In the genomic region with DNA sequence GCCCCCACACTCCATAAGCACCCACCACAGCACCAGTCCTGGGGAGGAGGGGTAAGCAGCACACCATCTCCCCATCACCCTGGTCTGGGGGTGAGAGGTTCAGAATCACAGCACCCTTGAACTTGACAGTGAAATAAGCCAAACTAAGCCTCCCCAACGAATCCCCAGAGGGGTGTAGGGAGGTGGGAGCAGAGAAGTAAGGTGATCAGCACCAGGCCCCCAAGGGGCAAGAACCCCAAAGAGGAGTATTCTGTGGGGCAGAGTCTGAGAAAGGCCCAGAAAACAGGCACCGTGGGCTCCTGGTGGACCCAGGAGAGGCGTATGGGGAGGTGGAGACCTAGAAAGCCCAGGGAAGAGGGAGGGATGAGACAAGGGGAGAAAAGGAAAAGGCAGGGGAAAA, we compare ENCODE assay signal across 8 cellular contexts. TPM values are rescaled to one million over a fixed set of nuclear protein-coding genes. Genes with fewer than 3 reads are reported as not detected.
DNase-seq lines count a peak whose midpoint lies in the region; ATAC-seq and TF ChIP-seq lines count a peak whose summit lies in the region.

No MANE protein-coding gene starts in this region.

- TF ChIP-seq CTCF in AG10803 (conservative IDR thresholded peaks at IDR 0.05; ENCODE audit: low read length): no peak
- no peak for TF ChIP-seq CTCF in NB4 (IDR thresholded peaks at IDR 0.05; ENCODE audit: low read depth, low read length)
- TF ChIP-seq CTCF in neural progenitor cell (IDR thresholded peaks at IDR 0.05): no peak
- no peak for TF ChIP-seq CTCF in GM10266 (IDR thresholded peaks at IDR 0.05; ENCODE audit: control insufficient read depth, insufficient read depth, low read depth, missing control alignments)

- peaks cover 8% of the 10 kb centered on the region for H4K20me1 ChIP-seq in neural progenitor cell (ENCODE audit: low read depth)

- H3K36me3 Mint-ChIP-seq in neural progenitor cell: no peaks in the 10 kb centered on the region

- TF ChIP-seq POLR2A in NB4 (IDR thresholded peaks at IDR 0.05; ENCODE audit: extremely low read depth, insufficient read length): no peak

- H3K9me3 ChIP-seq in duodenal mucosa (ENCODE audit: control insufficient read depth in 1 of 2, low read length in 2 of 2): no peaks in the 10 kb centered on the region
- H3K9me3 ChIP-seq in neural progenitor cell (ENCODE audit: low read depth): no peaks in the 10 kb centered on the region

- H3K36me3 ChIP-seq in duodenal mucosa (ENCODE audit: control insufficient read depth in 1 of 2, insufficient read depth in 2 of 2, low read length in 2 of 2) (peaks cover 0 to 20% of the 10 kb centered on the region in 2 donors), neural progenitor cell (no peaks in the 10 kb centered on the region), H7 (replicated peaks; ENCODE audit: control insufficient read depth, insufficient read depth, low read length) (peaks cover 6% of the 10 kb centered on the region)

- peak overlapping the region; percentile 15 for H3K27ac Mint-ChIP-seq in neural progenitor cell

- H3K4me1 Mint-ChIP-seq in neural progenitor cell: peaks cover 53% of the 10 kb centered on the region

- H3K79me2 ChIP-seq in neural progenitor cell (ENCODE audit: low read depth): peaks cover 9% of the 10 kb centered on the region

- peak overlapping the region; percentile 14 for H3K4me3 Mint-ChIP-seq in neural progenitor cell

- H3K27ac ChIP-seq in duodenal mucosa (ENCODE audit: low read depth, low read length) (peak overlapping the region; percentile 72), neural progenitor cell (no peak overlapping the region)

- no peaks in the 10 kb centered on the region for H3F3A ChIP-seq in neural progenitor cell (ENCODE audit: low read depth)

- H3K27me3 ChIP-seq in duodenal mucosa (ENCODE audit: control insufficient read depth in 1 of 2, insufficient read depth in 2 of 2, low read length in 2 of 2): no peaks in the 10 kb centered on the region
- no peaks in the 10 kb centered on the region for H3K27me3 ChIP-seq in neural progenitor cell
- no peaks in the 10 kb centered on the region for H3K27me3 ChIP-seq in H7 (ENCODE audit: control insufficient read depth, insufficient read depth, low read length)

- no peak overlapping the region for H3K4me2 ChIP-seq in neural progenitor cell

- H3K27me3 Mint-ChIP-seq in neural progenitor cell (ENCODE audit: insufficient read depth, low read depth): peaks cover 2% of the 10 kb centered on the region

- H3K4me1 ChIP-seq in duodenal mucosa (ENCODE audit: control insufficient read depth in 1 of 2, insufficient read depth in 2 of 2, low read length in 2 of 2): peaks cover 49 to 67% of the 10 kb centered on the region in 2 donors
- no peaks in the 10 kb centered on the region for H3K4me1 ChIP-seq in neural progenitor cell

- H3K4me3 ChIP-seq in AG10803 (ENCODE audit: low read length): peak overlapping the region; percentile 84
- peak overlapping the region; percentile 93 for H3K4me3 ChIP-seq in NB4 (ENCODE audit: low read depth, low read length)
- H3K4me3 ChIP-seq in duodenal mucosa (ENCODE audit: low read depth in 1 of 2, low read length in 2 of 2): peak overlapping the region; percentile 87 to 89
- H3K4me3 ChIP-seq in neural progenitor cell: no peak overlapping the region
- H3K4me3 ChIP-seq in H7 (ENCODE audit: insufficient read depth, low read depth, low read length): no peak overlapping the region

- no peaks in the 10 kb centered on the region for H3K9me3 Mint-ChIP-seq in neural progenitor cell

- peak overlapping the region; percentile 91 to 95 for H3K9ac ChIP-seq in duodenal mucosa (ENCODE audit: low read depth in 1 of 2, low read length in 2 of 2)
- H3K9ac ChIP-seq in neural progenitor cell: no peak overlapping the region

- H2AFZ ChIP-seq in neural progenitor cell (replicated peaks): no peak overlapping the region

- no peak for DNase-seq in AG10803 (ENCODE audit: low read depth)
- DNase-seq in NB4 (ENCODE audit: low read depth): no peak
- DNase-seq in neural progenitor cell (ENCODE audit: low spot score): no peak
- no peak for DNase-seq in GM10266 (ENCODE audit: extremely low spot score)
- no peak for DNase-seq in amygdala (lab: John Stamatoyannopoulos, UW)
- no peak for DNase-seq in H7

- no peak for ATAC-seq in HG03342 (IDR thresholded peaks at IDR 0.05; ENCODE audit: unreplicated experiment)

RNA-seq across cellular contexts. Expression of a gene that starts 30.9 kb away (rescaled TPM):
- 17.6 and 46.1 TPM in 2 replicates for total RNA-seq in neural progenitor cell (ENCODE audit: low replicate concordance)
- 85.2 and 85.5 TPM in 2 replicates for total RNA-seq in H7 (2014; rRNA removed; shearing (Covaris generic))

RNA-seq across cellular contexts. Expression of a gene that starts 47.1 kb away (rescaled TPM):
- 0.11 and 2.3 TPM in 2 replicates for total RNA-seq in neural progenitor cell (ENCODE audit: low replicate concordance)
- total RNA-seq in H7 (2014; rRNA removed; shearing (Covaris generic)): 1.9 and 2.9 TPM in 2 replicates

Comparison
In these comparisons a context has a peak if more than half of its experiments do, and no peak if none do; other contexts are left out.
1. H3K4me3 ChIP-seq: peak in AG10803 (single experiment), NB4 (single experiment) and duodenal mucosa (2 of 2); none in neural progenitor cell (single experiment) and H7 (single experiment).